ENCODE assay signal across 1 cellular context in genomic region chr6:34035161-34035560, GRCh38.
TF ChIP-seq lines count a peak whose summit lies in the region.

No MANE protein-coding gene starts in this region.

TF ChIP-seq in HEK293, 187 proteins besides CTCF, POLR2A, EP300 and RAD21 (continued from another document):
- TF ChIP-seq, protein P1, sequence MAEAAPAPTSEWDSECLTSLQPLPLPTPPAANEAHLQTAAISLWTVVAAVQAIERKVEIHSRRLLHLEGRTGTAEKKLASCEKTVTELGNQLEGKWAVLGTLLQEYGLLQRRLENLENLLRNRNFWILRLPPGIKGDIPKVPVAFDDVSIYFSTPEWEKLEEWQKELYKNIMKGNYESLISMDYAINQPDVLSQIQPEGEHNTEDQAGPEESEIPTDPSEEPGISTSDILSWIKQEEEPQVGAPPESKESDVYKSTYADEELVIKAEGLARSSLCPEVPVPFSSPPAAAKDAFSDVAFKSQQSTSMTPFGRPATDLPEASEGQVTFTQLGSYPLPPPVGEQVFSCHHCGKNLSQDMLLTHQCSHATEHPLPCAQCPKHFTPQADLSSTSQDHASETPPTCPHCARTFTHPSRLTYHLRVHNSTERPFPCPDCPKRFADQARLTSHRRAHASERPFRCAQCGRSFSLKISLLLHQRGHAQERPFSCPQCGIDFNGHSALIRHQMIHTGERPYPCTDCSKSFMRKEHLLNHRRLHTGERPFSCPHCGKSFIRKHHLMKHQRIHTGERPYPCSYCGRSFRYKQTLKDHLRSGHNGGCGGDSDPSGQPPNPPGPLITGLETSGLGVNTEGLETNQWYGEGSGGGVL (tag by site-specific recombination; IDR thresholded peaks at IDR 0.05) = 0 out of 2 replicates have a peak, but pooled peaks have one; percentile 15
- TF ChIP-seq FEZF1 (tag by site-specific recombination; IDR thresholded peaks at IDR 0.05) (no peak), ZFP41 (tag by site-specific recombination; IDR thresholded peaks at IDR 0.05; ENCODE audit: borderline replicate concordance) (no peak)
- TF ChIP-seq, protein P2, sequence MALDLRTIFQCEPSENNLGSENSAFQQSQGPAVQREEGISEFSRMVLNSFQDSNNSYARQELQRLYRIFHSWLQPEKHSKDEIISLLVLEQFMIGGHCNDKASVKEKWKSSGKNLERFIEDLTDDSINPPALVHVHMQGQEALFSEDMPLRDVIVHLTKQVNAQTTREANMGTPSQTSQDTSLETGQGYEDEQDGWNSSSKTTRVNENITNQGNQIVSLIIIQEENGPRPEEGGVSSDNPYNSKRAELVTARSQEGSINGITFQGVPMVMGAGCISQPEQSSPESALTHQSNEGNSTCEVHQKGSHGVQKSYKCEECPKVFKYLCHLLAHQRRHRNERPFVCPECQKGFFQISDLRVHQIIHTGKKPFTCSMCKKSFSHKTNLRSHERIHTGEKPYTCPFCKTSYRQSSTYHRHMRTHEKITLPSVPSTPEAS (tag by site-specific recombination; IDR thresholded peaks at IDR 0.05) = no peak
